Comparison of ENCODE assay signal across 9 cellular contexts in genomic region chr10:117137031-117137910, GRCh38. TPM values are rescaled to one million over a fixed set of nuclear protein-coding genes. Genes with fewer than 3 reads are reported as not detected.
DNase-seq lines count a peak whose midpoint lies in the region; ATAC-seq, FAIRE-seq and TF ChIP-seq lines count a peak whose summit lies in the region.
"Had no signal": no experiment of that assay in that cellular context is flagged by ENCODE, and none has a peak within 500 bp of the region (broad histone marks: within the 10 kb centered on the region; RNA-seq: fewer than 3 reads in every experiment).

No MANE protein-coding gene starts in this region.

- H3K4me1 ChIP-seq in ascending aorta, result peaks cover 0 to 12% of the 10 kb centered on the region in 2 donors
- H3K4me1 ChIP-seq in kidney (ENCODE audit: control insufficient read depth in 1 of 2, insufficient read depth in 1 of 2, low read depth in 1 of 2, low read length in 2 of 2), result peaks cover 9 to 10% of the 10 kb centered on the region in 2 donors
- H3K4me1 ChIP-seq in subcutaneous abdominal adipose tissue (ENCODE audit: control insufficient read depth in 5 of 5, insufficient read depth in 5 of 5, low read length in 5 of 5), result peaks cover 0 to 53% (median 44%) of the 10 kb centered on the region in 5 donors

- H3K27ac ChIP-seq in ascending aorta (no peak overlapping the region), kidney (ENCODE audit: low read depth in 2 of 2, low read length in 2 of 2) (no peak overlapping the region), subcutaneous abdominal adipose tissue (ENCODE audit: low read depth, low read length) (no peak overlapping the region)
- H3K27ac ChIP-seq: KMS-11 had no signal

- H3K27me3 ChIP-seq in ascending aorta (peaks cover 34% of the 10 kb centered on the region), subcutaneous abdominal adipose tissue (ENCODE audit: control insufficient read depth in 5 of 5, insufficient read depth in 4 of 5, low read length in 5 of 5) (peaks cover 56 to 83% (median 74%) of the 10 kb centered on the region in 5 donors)

- no peaks in the 10 kb centered on the region for H3K9me3 Mint-ChIP-seq in activated CD4-positive, alpha-beta T cell treated with anti-CD3 and anti-CD28 coated beads for 36 hours (ENCODE audit: low read depth)

- peak overlapping the region; percentile 23 for H3K4me3 Mint-ChIP-seq in activated CD4-positive, alpha-beta T cell treated with anti-CD3 and anti-CD28 coated beads for 36 hours

- no peak for TF ChIP-seq CTCF in ascending aorta (IDR thresholded peaks at IDR 0.05)
- no peak for TF ChIP-seq CTCF in kidney (IDR thresholded peaks at IDR 0.05; ENCODE audit: borderline replicate concordance, extremely low read depth, insufficient read depth)

- CTCF ChIA-PET in activated CD4-positive, alpha-beta T cell treated with anti-CD3 and anti-CD28 coated beads for 36 hours (lab: Charles Lee), result interaction anchor here (0.6 to 4.4 kb wide), 3 partner anchors 30 to 221 kb away, joined by 3 to 34 read pairs (median 3); no protein-coding TSS in a partner anchor

- H3K27ac Mint-ChIP-seq in activated CD4-positive, alpha-beta T cell treated with anti-CD3 and anti-CD28 coated beads for 36 hours, result no peak overlapping the region

- DNase-seq in activated CD4-positive, alpha-beta T cell treated with anti-CD3 and anti-CD28 coated beads for 36 hours, result peak; percentile 31
- no peak for DNase-seq in activated CD4-positive, alpha-beta T cell treated with anti-CD3 and anti-CD28 coated beads, Interleukin-2, amount 50 U/mL, for 48 hours
- DNase-seq in ascending aorta (ENCODE audit: low spot score in 2 of 2), result no peak
- DNase-seq in kidney, result peak; percentile 73
- DNase-seq in HUDEP-2 (lab: John Stamatoyannopoulos, UW; ENCODE audit: unreplicated experiment in 76 of 76), result no peak

- no peaks in the 10 kb centered on the region for H3K36me3 Mint-ChIP-seq in activated CD4-positive, alpha-beta T cell treated with anti-CD3 and anti-CD28 coated beads for 36 hours (ENCODE audit: low read depth)

- no peak for FAIRE-seq in kidney (lab: Jason Lieb, UNC)

- H3K4me3 ChIP-seq in ascending aorta (peak overlapping the region; percentile 52 to 53), kidney (ENCODE audit: low read length in 2 of 2) (no peak overlapping the region), subcutaneous abdominal adipose tissue (ENCODE audit: low read depth in 1 of 5, low read length in 5 of 5) (peak overlapping the region in 4 of 5 donors; percentile 37 to 69 (median 56))

- H3K9ac ChIP-seq in kidney (ENCODE audit: low read length in 2 of 2) (no peak overlapping the region), subcutaneous abdominal adipose tissue (ENCODE audit: low read length in 5 of 5) (no peak overlapping the region)
- H3K9ac ChIP-seq: KMS-11 had no signal

- peaks cover 66% of the 10 kb centered on the region for H3K27me3 Mint-ChIP-seq in activated CD4-positive, alpha-beta T cell treated with anti-CD3 and anti-CD28 coated beads for 36 hours

- no peaks in the 10 kb centered on the region for H3K9me3 ChIP-seq in ascending aorta
- no peaks in the 10 kb centered on the region for H3K9me3 ChIP-seq in kidney (ENCODE audit: control insufficient read depth in 1 of 2, low read length in 2 of 2)
- no peaks in the 10 kb centered on the region for H3K9me3 ChIP-seq in subcutaneous abdominal adipose tissue (ENCODE audit: control insufficient read depth in 5 of 5, low read length in 5 of 5)

- POLR2A ChIA-PET in activated CD4-positive, alpha-beta T cell treated with anti-CD3 and anti-CD28 coated beads for 36 hours (lab: Charles Lee), result interaction anchor here (0.6 kb wide), 1 partner anchor 30 kb away, joined by 3 read pairs; no protein-coding TSS in a partner anchor

- intact Hi-C loops in activated CD4-positive, alpha-beta T cell treated with anti-CD3 and anti-CD28 coated beads for 36 hours (cut with DNase I, micrococcal nuclease), result loop anchor here (2.0 to 5.0 kb wide), 2 partner anchors 406 to 415 kb away; partner anchors contain the start of gene EMX2 (in 1 of the 2)
- intact Hi-C loops in ascending aorta (cut with DNase I), result no loop called here
- intact Hi-C loops in kidney (cut with DNase I), result no loop called here

- H3K36me3 ChIP-seq in ascending aorta (no peaks in the 10 kb centered on the region), kidney (ENCODE audit: control insufficient read depth in 1 of 2, insufficient read depth in 2 of 2, low read length in 2 of 2) (no peaks in the 10 kb centered on the region), subcutaneous abdominal adipose tissue (ENCODE audit: control insufficient read depth in 5 of 5, insufficient read depth in 5 of 5, low read length in 5 of 5) (no peaks in the 10 kb centered on the region)

- no peak for ATAC-seq in activated CD4-positive, alpha-beta T cell treated with anti-CD3 and anti-CD28 coated beads for 36 hours
- ATAC-seq in HG03135 (IDR thresholded peaks at IDR 0.05; ENCODE audit: unreplicated experiment) (no peak), GM18873 (IDR thresholded peaks at IDR 0.05; ENCODE audit: low FRiP score, unreplicated experiment) (no peak)

- peaks cover 29% of the 10 kb centered on the region for H3K4me1 Mint-ChIP-seq in activated CD4-positive, alpha-beta T cell treated with anti-CD3 and anti-CD28 coated beads for 36 hours

RNA-seq across cellular contexts. Expression of gene VAX1, which starts 0.8 kb away (rescaled TPM):
- total RNA-seq in activated CD4-positive, alpha-beta T cell treated with anti-CD3 and anti-CD28 coated beads for 36 hours, result not detected
- not detected for total RNA-seq in ascending aorta
- total RNA-seq in kidney, result not detected
- not detected for polyA plus RNA-seq in kidney (ENCODE audit: insufficient read depth, low read depth, low replicate concordance)

Comparison
In these comparisons a context has a peak if more than half of its experiments do, and no peak if none do; other contexts are left out.
1. DNase-seq: peak in activated CD4-positive, alpha-beta T cell treated with anti-CD3 and anti-CD28 coated beads for 36 hours (single experiment) and kidney (single experiment); none in activated CD4-positive, alpha-beta T cell treated with anti-CD3 and anti-CD28 coated beads, Interleukin-2, amount 50 U/mL, for 48 hours (0 of 2), ascending aorta (0 of 2) and HUDEP-2 (0 of 76).
2. H3K4me3 ChIP-seq: peak in ascending aorta (2 of 2) and subcutaneous abdominal adipose tissue (4 of 5); none in kidney (0 of 2).
3. intact Hi-C loops: an anchor here in activated CD4-positive, alpha-beta T cell treated with anti-CD3 and anti-CD28 coated beads for 36 hours (2.0 to 5.0 kb wide); none called in ascending aorta and kidney.